ENCODE assay signal across 19 cellular contexts in genomic region chr6:35305117-35305516, GRCh38. TPM values are rescaled to one million over a fixed set of nuclear protein-coding genes. Genes with fewer than 3 reads are reported as not detected.
DNase-seq lines count a peak whose midpoint lies in the region; ATAC-seq and TF ChIP-seq lines count a peak whose summit lies in the region.
"Had no signal": no experiment of that assay in that cellular context is flagged by ENCODE, and none has a peak within 500 bp of the region (broad histone marks: within the 10 kb centered on the region; RNA-seq: fewer than 3 reads in every experiment).

No MANE protein-coding gene starts in this region.

- no peaks in the 10 kb centered on the region for H3K27me3 Mint-ChIP-seq in activated CD4-positive, alpha-beta T cell treated with anti-CD3 and anti-CD28 coated beads for 36 hours
- H3K27me3 Mint-ChIP-seq in CD4-positive, alpha-beta memory T cell = no peaks in the 10 kb centered on the region

- no peak overlapping the region for H3K4me3 Mint-ChIP-seq in activated CD4-positive, alpha-beta T cell treated with anti-CD3 and anti-CD28 coated beads for 36 hours
- H3K4me3 Mint-ChIP-seq in CD4-positive, alpha-beta memory T cell = peak overlapping the region in 4 of 8 donors; percentile 39 to 57 (median 48)
- H3K4me3 Mint-ChIP-seq: CD14-positive monocyte had no signal

- DNase-seq in activated CD4-positive, alpha-beta T cell treated with anti-CD3 and anti-CD28 coated beads for 36 hours = peak; percentile 54
- DNase-seq in activated CD4-positive, alpha-beta T cell treated with anti-CD3 and anti-CD28 coated beads, Interleukin-2, amount 50 U/mL, for 4 hours = no peak
- DNase-seq in CD4-positive, alpha-beta memory T cell = peak in 3 of 5 donors; percentile 29 to 42 (median 41)
- DNase-seq in SK-MEL-5 (ENCODE audit: low read depth, low spot score) = peak; percentile 54
- no peak for DNase-seq in foreskin keratinocyte
- DNase-seq in NCI-H1694 (lab: John Stamatoyannopoulos, UW) = no peak
- no peak for DNase-seq in germinal center (ENCODE audit: low spot score)
- DNase-seq: dorsolateral prefrontal cortex, HCEC 1CT, KG1, NCI-H1092 treated with DMSO at 0.1 percent for 48 hours, NCI-H2171 treated with DMSO at 0.1 percent for 48 hours, tibial artery had no signal

- CTCF ChIA-PET in activated CD4-positive, alpha-beta T cell treated with anti-CD3 and anti-CD28 coated beads for 36 hours (lab: Charles Lee) = interaction anchor here (0.6 to 2.3 kb wide), 5 partner anchors 9 to 216 kb away, joined by 3 to 6 read pairs (median 6); no protein-coding TSS in a partner anchor
- CTCF ChIA-PET in CD4-positive, alpha-beta memory T cell (lab: Charles Lee; ENCODE audit: partially characterized antibody) = interaction anchor here (0.7 to 5.0 kb wide), 5 partner anchors 9 to 219 kb away, joined by 3 to 52 read pairs (median 4); partner anchors contain the start of gene PPARD

- POLR2A ChIA-PET in activated CD4-positive, alpha-beta T cell treated with anti-CD3 and anti-CD28 coated beads for 36 hours (lab: Charles Lee) = interaction anchor here (0.7 kb wide), 2 partner anchors 23 to 269 kb away, joined by 3 to 4 read pairs; no protein-coding TSS in a partner anchor
- POLR2A ChIA-PET in CD4-positive, alpha-beta memory T cell (lab: Charles Lee; ENCODE audit: partially characterized antibody) = interaction anchor here (0.7 to 18.2 kb wide), 5 partner anchors 9 to 163 kb away, joined by 3 to 805 read pairs (median 3); partner anchors contain the start of genes PPARD and RPL10A

- H3K27me3 ChIP-seq in CD4-positive, alpha-beta memory T cell (ENCODE audit: insufficient read depth, low read length) = no peaks in the 10 kb centered on the region
- no peaks in the 10 kb centered on the region for H3K27me3 ChIP-seq in foreskin keratinocyte
- H3K27me3 ChIP-seq: breast epithelium, dorsolateral prefrontal cortex, tibial artery had no signal

- no peak overlapping the region for H3K4me3 ChIP-seq in CD4-positive, alpha-beta memory T cell (ENCODE audit: low read length in 2 of 2)
- H3K4me3 ChIP-seq: A549, breast epithelium, dorsolateral prefrontal cortex, esophagus muscularis mucosa, tibial artery had no signal

- H3K27ac ChIP-seq in CD4-positive, alpha-beta memory T cell (ENCODE audit: low read depth, low read length) = peak overlapping the region; percentile 88
- no peak overlapping the region for H3K27ac ChIP-seq in foreskin keratinocyte
- H3K27ac ChIP-seq: A549, breast epithelium, dorsolateral prefrontal cortex, esophagus muscularis mucosa, parathyroid adenoma, tibial artery had no signal

- no peaks in the 10 kb centered on the region for H3K9me3 Mint-ChIP-seq in activated CD4-positive, alpha-beta T cell treated with anti-CD3 and anti-CD28 coated beads for 36 hours (ENCODE audit: low read depth)
- no peaks in the 10 kb centered on the region for H3K9me3 Mint-ChIP-seq in CD4-positive, alpha-beta memory T cell
- H3K9me3 Mint-ChIP-seq: CD14-positive monocyte had no signal

- peaks cover 42% of the 10 kb centered on the region for H3K36me3 Mint-ChIP-seq in activated CD4-positive, alpha-beta T cell treated with anti-CD3 and anti-CD28 coated beads for 36 hours (ENCODE audit: low read depth)
- peaks cover 50 to 60% of the 10 kb centered on the region in 2 donors for H3K36me3 Mint-ChIP-seq in CD4-positive, alpha-beta memory T cell

- H3K27ac Mint-ChIP-seq in activated CD4-positive, alpha-beta T cell treated with anti-CD3 and anti-CD28 coated beads for 36 hours = no peak overlapping the region
- peak overlapping the region; percentile 35 to 99 (median 68) for H3K27ac Mint-ChIP-seq in CD4-positive, alpha-beta memory T cell

- intact Hi-C loops in activated CD4-positive, alpha-beta T cell treated with anti-CD3 and anti-CD28 coated beads for 36 hours (cut with DNase I, micrococcal nuclease) = loop anchor here in 1 of 2 experiments (10.0 kb wide), 1 partner anchor 820 kb away; no protein-coding TSS in a partner anchor
- intact Hi-C loops in CD4-positive, alpha-beta memory T cell (cut with micrococcal nuclease) = no loop called here

- H3K9me3 ChIP-seq in CD4-positive, alpha-beta memory T cell (ENCODE audit: control insufficient read depth in 1 of 2, low read length in 2 of 2) = no peaks in the 10 kb centered on the region
- H3K9me3 ChIP-seq: A549, breast epithelium, esophagus muscularis mucosa, tibial artery had no signal

- TF ChIP-seq CTCF in foreskin keratinocyte (conservative IDR thresholded peaks at IDR 0.05) = peak; percentile 38

- ATAC-seq in activated CD4-positive, alpha-beta T cell treated with anti-CD3 and anti-CD28 coated beads for 36 hours = no peak
- ATAC-seq in foreskin keratinocyte (peak; percentile 14), HG02610 (IDR thresholded peaks at IDR 0.05; ENCODE audit: unreplicated experiment) (no peak)

- peaks cover 16% of the 10 kb centered on the region for H3K36me3 ChIP-seq in CD4-positive, alpha-beta memory T cell (ENCODE audit: insufficient read depth, low read length)
- H3K36me3 ChIP-seq: breast epithelium, esophagus muscularis mucosa, tibial artery had no signal

- in situ Hi-C loops in SK-MEL-5 (cut with HindIII; ENCODE audit: low pct_unique_long_range_greater_than_20kb, low sequenced_read_pairs) = no loop called here

- peaks cover 81% of the 10 kb centered on the region for H3K4me1 Mint-ChIP-seq in activated CD4-positive, alpha-beta T cell treated with anti-CD3 and anti-CD28 coated beads for 36 hours
- H3K4me1 Mint-ChIP-seq in CD4-positive, alpha-beta memory T cell = peaks cover 53 to 92% (median 74%) of the 10 kb centered on the region in 4 donors

- H3K4me1 ChIP-seq in CD4-positive, alpha-beta memory T cell (ENCODE audit: insufficient read depth, low read length) = peaks cover 91% of the 10 kb centered on the region
- H3K4me1 ChIP-seq in foreskin keratinocyte = peaks cover 16% of the 10 kb centered on the region
- H3K4me1 ChIP-seq: A549, breast epithelium, parathyroid adenoma, tibial artery had no signal

RNA-seq across cellular contexts. Expression of gene DEF6, which starts 7.5 kb away (rescaled TPM):
- total RNA-seq in activated CD4-positive, alpha-beta T cell treated with anti-CD3 and anti-CD28 coated beads for 36 hours = 10 to 100 TPM; 74.1 to 86.6 TPM
- total RNA-seq in CD4-positive, alpha-beta memory T cell = 100 to 1,000 TPM; 231 to 236 TPM
- 100 to 1,000 TPM in 1 of 2 donors, 10 to 100 TPM in 1; 77.3 to 171 TPM for polyA plus RNA-seq in CD4-positive, alpha-beta memory T cell
- total RNA-seq in SK-MEL-5 (2014; rRNA removed; shearing (Covaris generic)) = 0.45 and 0.71 TPM in 2 replicates
- 0.45 and 0.58 TPM in 2 replicates for polyA plus RNA-seq in SK-MEL-5 (2015; cell fraction: cytosol; rRNA removed)
- polyA plus RNA-seq in SK-MEL-5 (2015; cell fraction: nucleus; rRNA removed) = 0.74 and 1.2 TPM in 2 replicates
- 25.6 and 28.7 TPM in 2 replicates for total RNA-seq in foreskin keratinocyte
- 26.2 and 26.4 TPM in 2 replicates for polyA plus RNA-seq in foreskin keratinocyte

RNA-seq across cellular contexts. Expression of gene PPARD, which starts 37.2 kb away (rescaled TPM):
- total RNA-seq in activated CD4-positive, alpha-beta T cell treated with anti-CD3 and anti-CD28 coated beads for 36 hours = 10 to 100 TPM; 16.5 to 19.2 TPM
- total RNA-seq in CD4-positive, alpha-beta memory T cell = 10 to 100 TPM; 37.2 to 38.7 TPM
- 10 to 100 TPM in 1 of 2 donors, 1 to 10 TPM in 1; 2.6 to 10.7 TPM for polyA plus RNA-seq in CD4-positive, alpha-beta memory T cell
- total RNA-seq in SK-MEL-5 (2014; rRNA removed; shearing (Covaris generic)) = 2.9 and 3.6 TPM in 2 replicates
- polyA plus RNA-seq in SK-MEL-5 (2015; cell fraction: cytosol; rRNA removed) = 16.6 and 18.5 TPM in 2 replicates
- polyA plus RNA-seq in SK-MEL-5 (2015; cell fraction: nucleus; rRNA removed) = 21.2 and 30.1 TPM in 2 replicates
- 16.9 and 18.6 TPM in 2 replicates for total RNA-seq in foreskin keratinocyte
- polyA plus RNA-seq in foreskin keratinocyte = 22.4 and 23.4 TPM in 2 replicates

RNA-seq across cellular contexts. Expression of gene ZNF76, which starts 45.6 kb away (rescaled TPM):
- 10 to 100 TPM; 35.2 to 40.1 TPM for total RNA-seq in activated CD4-positive, alpha-beta T cell treated with anti-CD3 and anti-CD28 coated beads for 36 hours
- 100 to 1,000 TPM in 1 of 2 experiments, 10 to 100 TPM in 1; 97.5 to 106 TPM for total RNA-seq in CD4-positive, alpha-beta memory T cell
- 10 to 100 TPM; 26.3 to 31.5 TPM for polyA plus RNA-seq in CD4-positive, alpha-beta memory T cell
- total RNA-seq in SK-MEL-5 (2014; rRNA removed; shearing (Covaris generic)) = 10.0 and 12.9 TPM in 2 replicates
- polyA plus RNA-seq in SK-MEL-5 (2015; cell fraction: cytosol; rRNA removed) = 20.1 and 26.8 TPM in 2 replicates
- 101 and 154 TPM in 2 replicates for polyA plus RNA-seq in SK-MEL-5 (2015; cell fraction: nucleus; rRNA removed)
- total RNA-seq in foreskin keratinocyte = 10.2 and 11.9 TPM in 2 replicates
- polyA plus RNA-seq in foreskin keratinocyte = 9.2 and 9.3 TPM in 2 replicates

Comparison
In these comparisons a context has a peak if more than half of its experiments do, and no peak if none do; other contexts are left out.
1. DNase-seq: peak in activated CD4-positive, alpha-beta T cell treated with anti-CD3 and anti-CD28 coated beads for 36 hours (single experiment), CD4-positive, alpha-beta memory T cell (3 of 5) and SK-MEL-5 (single experiment); none in activated CD4-positive, alpha-beta T cell treated with anti-CD3 and anti-CD28 coated beads, Interleukin-2, amount 50 U/mL, for 4 hours (0 of 2), foreskin keratinocyte (0 of 2), NCI-H1694 (single experiment) and germinal center (single experiment).
2. RNA of gene DEF6, which starts 7.5 kb away (total RNA-seq): 231 to 236 TPM in CD4-positive, alpha-beta memory T cell, 74.1 to 86.6 TPM in activated CD4-positive, alpha-beta T cell treated with anti-CD3 and anti-CD28 coated beads for 36 hours and 25.6 to 28.7 TPM in foreskin keratinocyte; 0.45 to 0.71 TPM in SK-MEL-5; every median in the first group is over 10 times any median in the second.